ENCODE assay signal across 29 cellular contexts in the genomic region with DNA sequence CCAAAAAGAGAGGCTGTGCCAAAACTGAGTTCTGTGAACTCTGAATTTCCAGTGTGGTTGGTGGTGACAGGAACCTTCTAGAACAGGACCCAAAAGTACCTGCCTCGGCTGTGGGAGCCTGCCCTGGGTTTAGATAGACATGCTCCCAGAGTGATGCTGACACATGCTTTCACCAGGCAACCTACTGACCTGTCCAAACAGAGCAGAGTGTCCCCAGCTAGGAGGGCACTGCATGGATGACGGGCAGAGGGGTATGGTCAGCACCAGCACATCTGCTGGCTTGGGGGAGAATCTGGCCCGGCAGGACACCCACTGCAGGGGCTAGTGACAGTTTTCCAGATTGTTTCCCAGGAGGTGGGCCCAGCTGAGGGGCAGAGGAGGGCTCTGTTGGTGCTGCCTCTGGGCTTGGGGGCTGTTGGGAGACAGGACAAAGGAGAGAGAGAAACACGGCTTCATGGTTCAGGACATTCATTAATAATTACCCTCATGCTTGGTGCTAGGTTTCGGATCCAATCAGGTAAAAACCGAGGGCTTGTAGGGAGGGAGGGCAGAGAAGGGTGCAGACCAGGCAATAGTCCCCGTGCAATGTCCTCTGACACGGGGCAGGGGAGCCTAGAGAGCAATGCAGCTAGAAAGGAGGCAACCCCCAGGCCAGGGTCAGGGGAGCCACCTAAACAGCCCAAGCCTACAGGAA. TPM values are rescaled to one million over a fixed set of nuclear protein-coding genes. Genes with fewer than 3 reads are reported as not detected.
DNase-seq lines count a peak whose midpoint lies in the region; ATAC-seq and TF ChIP-seq lines count a peak whose summit lies in the region.
"Had no signal": no experiment of that assay in that cellular context is flagged by ENCODE, and none has a peak within 500 bp of the region (broad histone marks: within the 10 kb centered on the region; RNA-seq: fewer than 3 reads in every experiment).

No MANE protein-coding gene starts in this region.

- no peak for TF ChIP-seq POLR2A in sigmoid colon (IDR thresholded peaks at IDR 0.05)

- no peak overlapping the region for H3K14ac ChIP-seq in mesenchymal stem cell (ENCODE audit: low read length in 2 of 2)

- H3K4me3 Mint-ChIP-seq in activated CD4-positive, alpha-beta T cell treated with anti-CD3 and anti-CD28 coated beads, Interleukin-2, amount 10 ng/mL, durations not matched to agents 7 days and 5 days, result no peak overlapping the region
- peak overlapping the region; percentile 28 for H3K4me3 Mint-ChIP-seq in type B pancreatic cell

- POLR2A ChIA-PET in activated CD4-positive, alpha-beta T cell treated with anti-CD3 and anti-CD28 coated beads, Interleukin-2, amount 10 ng/mL, durations not matched to agents 7 days and 5 days (lab: Charles Lee), result no interaction called here

- no peak overlapping the region for H3K23ac ChIP-seq in mesenchymal stem cell (ENCODE audit: low read length in 2 of 2)

- no peaks in the 10 kb centered on the region for H3K9me3 Mint-ChIP-seq in activated CD4-positive, alpha-beta T cell treated with anti-CD3 and anti-CD28 coated beads, Interleukin-2, amount 10 ng/mL, durations not matched to agents 7 days and 5 days
- H3K9me3 Mint-ChIP-seq in type B pancreatic cell, result no peaks in the 10 kb centered on the region
- H3K9me3 Mint-ChIP-seq: CD8-positive, alpha-beta memory T cell had no signal

- no peak overlapping the region for H2AFZ ChIP-seq in mesenchymal stem cell (ENCODE audit: low read depth, low read length)

- no peak overlapping the region for H3K4me3 ChIP-seq in duodenal mucosa (ENCODE audit: low read depth in 1 of 2, low read length in 2 of 2)
- H3K4me3 ChIP-seq in mesenchymal stem cell (ENCODE audit: insufficient read depth in 1 of 2, low read depth in 1 of 2, low read length in 2 of 2), result no peak overlapping the region
- H3K4me3 ChIP-seq in right atrium auricular region, result no peak overlapping the region
- H3K4me3 ChIP-seq in sigmoid colon, result no peak overlapping the region
- H3K4me3 ChIP-seq: lung, mucosa of descending colon, psoas muscle, testis had no signal

- H3K27me3 ChIP-seq in duodenal mucosa (ENCODE audit: control insufficient read depth in 1 of 2, insufficient read depth in 2 of 2, low read length in 2 of 2) (no peaks in the 10 kb centered on the region), mesenchymal stem cell (ENCODE audit: control insufficient read depth in 1 of 2, insufficient read depth in 1 of 2, low read length in 2 of 2) (no peaks in the 10 kb centered on the region), right atrium auricular region (no peaks in the 10 kb centered on the region), sigmoid colon (no peaks in the 10 kb centered on the region)
- H3K27me3 ChIP-seq: brain microvascular endothelial cell, testis had no signal

- no peak overlapping the region for H3K4ac ChIP-seq in mesenchymal stem cell (ENCODE audit: low read depth in 1 of 2, low read length in 2 of 2)

- intact Hi-C loops in sigmoid colon (cut with DNase I), result no loop called here

- DNase-seq in activated CD4-positive, alpha-beta T cell treated with anti-CD3 and anti-CD28 coated beads, Interleukin-2, amount 10 ng/mL, durations not matched to agents 7 days and 5 days, result no peak
- DNase-seq in activated CD4-positive, alpha-beta T cell treated with anti-CD3 and anti-CD28 coated beads, Interleukin-2, amount 50 U/mL, for 1 hour, result no peak
- DNase-seq in mesenchymal stem cell (no peak), type B pancreatic cell (ENCODE audit: extremely low spot score, unreplicated experiment) (no peak), right atrium auricular region (ENCODE audit: low spot score) (no peak), sigmoid colon (no peak)
- DNase-seq: activated CD4-positive, alpha-beta T cell treated with anti-CD3 and anti-CD28 coated beads for 1 hour; activated CD8-positive, alpha-beta memory T cell treated with anti-CD3 and anti-CD28 coated beads for 24 hours; brain microvascular endothelial cell; CD8-positive, alpha-beta memory T cell; DMS153; effector CD4-positive, alpha-beta T cell; glutamatergic neuron; GOT3; islet precursor cell; mucosa of descending colon; NCI-H1105; NCI-H1930; NCI-H69; psoas muscle; SHP77 treated with DMSO at 0.1 percent for 48 hours; stimulated activated naive CD4-positive, alpha-beta T cell treated with Interleukin-2 at 50 U/mL for 16 hours; T1000; testis had no signal

- H3K9ac ChIP-seq in duodenal mucosa (ENCODE audit: low read depth in 1 of 2, low read length in 2 of 2), result peak overlapping the region in 1 of 2 donors; percentile 30
- H3K9ac ChIP-seq in mesenchymal stem cell (ENCODE audit: low read length), result no peak overlapping the region

- H2BK5ac ChIP-seq in mesenchymal stem cell (ENCODE audit: low read depth, low read length, poor library complexity, severe bottlenecking), result no peak overlapping the region

- H3K27me3 Mint-ChIP-seq in activated CD4-positive, alpha-beta T cell treated with anti-CD3 and anti-CD28 coated beads, Interleukin-2, amount 10 ng/mL, durations not matched to agents 7 days and 5 days, result no peaks in the 10 kb centered on the region
- peaks cover 3% of the 10 kb centered on the region for H3K27me3 Mint-ChIP-seq in type B pancreatic cell
- H3K27me3 Mint-ChIP-seq: CD8-positive, alpha-beta memory T cell had no signal

- peaks cover 38% of the 10 kb centered on the region for H3K4me1 Mint-ChIP-seq in activated CD4-positive, alpha-beta T cell treated with anti-CD3 and anti-CD28 coated beads, Interleukin-2, amount 10 ng/mL, durations not matched to agents 7 days and 5 days
- peaks cover 55% of the 10 kb centered on the region for H3K4me1 Mint-ChIP-seq in type B pancreatic cell (ENCODE audit: unreplicated experiment)

- no peak for ATAC-seq in HG02571 (IDR thresholded peaks at IDR 0.05; ENCODE audit: unreplicated experiment)
- ATAC-seq: Panc1, psoas muscle had no signal

- no peaks in the 10 kb centered on the region for H3K36me3 Mint-ChIP-seq in activated CD4-positive, alpha-beta T cell treated with anti-CD3 and anti-CD28 coated beads, Interleukin-2, amount 10 ng/mL, durations not matched to agents 7 days and 5 days (ENCODE audit: low read depth)
- peaks cover 4% of the 10 kb centered on the region for H3K36me3 Mint-ChIP-seq in type B pancreatic cell
- H3K36me3 Mint-ChIP-seq: CD8-positive, alpha-beta memory T cell had no signal

- peak overlapping the region; percentile 0 for H3K27ac ChIP-seq in duodenal mucosa (ENCODE audit: low read depth, low read length)
- H3K27ac ChIP-seq in mesenchymal stem cell (ENCODE audit: low read length, poor library complexity, severe bottlenecking), result no peak overlapping the region
- H3K27ac ChIP-seq in right atrium auricular region, result no peak overlapping the region
- H3K27ac ChIP-seq in sigmoid colon, result no peak overlapping the region
- H3K27ac ChIP-seq: brain microvascular endothelial cell, epithelial cell of prostate, psoas muscle, testis had no signal

- no peak overlapping the region for H2AK5ac ChIP-seq in mesenchymal stem cell (ENCODE audit: low read length, severe bottlenecking)

- 65% methylated on average over 7 of the region's 8 CpGs for WGBS in mesenchymal stem cell
- WGBS in sigmoid colon, 2 donors, result 58 to 76% methylated on average over 8 of the region's 8 CpGs

- peak overlapping the region; percentile 44 for H2BK15ac ChIP-seq in mesenchymal stem cell (ENCODE audit: low read depth, poor library complexity, severe bottlenecking)

- H2BK120ac ChIP-seq in mesenchymal stem cell (ENCODE audit: low read depth, low read length), result no peak overlapping the region

- H3K27ac Mint-ChIP-seq in activated CD4-positive, alpha-beta T cell treated with anti-CD3 and anti-CD28 coated beads, Interleukin-2, amount 10 ng/mL, durations not matched to agents 7 days and 5 days, result peak overlapping the region; percentile 54
- H3K27ac Mint-ChIP-seq in type B pancreatic cell, result peak overlapping the region; percentile 48

- peaks cover 68 to 73% of the 10 kb centered on the region in 2 donors for H3K4me1 ChIP-seq in duodenal mucosa (ENCODE audit: control insufficient read depth in 1 of 2, insufficient read depth in 2 of 2, low read length in 2 of 2)
- peaks cover 10% of the 10 kb centered on the region for H3K4me1 ChIP-seq in mesenchymal stem cell (ENCODE audit: control insufficient read depth, insufficient read depth, low read depth, low read length)
- peaks cover 0 to 11% of the 10 kb centered on the region in 2 donors for H3K4me1 ChIP-seq in right atrium auricular region
- no peaks in the 10 kb centered on the region for H3K4me1 ChIP-seq in sigmoid colon
- H3K4me1 ChIP-seq: psoas muscle, testis had no signal

- H2BK12ac ChIP-seq in mesenchymal stem cell (ENCODE audit: low read length in 2 of 2), result no peak overlapping the region

- H4K91ac ChIP-seq in mesenchymal stem cell (ENCODE audit: low read length), result no peak overlapping the region

- H3K18ac ChIP-seq in mesenchymal stem cell (ENCODE audit: low read depth in 1 of 2, low read length in 2 of 2), result no peak overlapping the region

- H3K9me3 ChIP-seq in duodenal mucosa (ENCODE audit: control insufficient read depth in 1 of 2, low read length in 2 of 2) (no peaks in the 10 kb centered on the region), mesenchymal stem cell (ENCODE audit: control insufficient read depth, low read length) (no peaks in the 10 kb centered on the region), right atrium auricular region (no peaks in the 10 kb centered on the region), sigmoid colon (no peaks in the 10 kb centered on the region)
- H3K9me3 ChIP-seq: mucosa of descending colon, psoas muscle, testis had no signal

- H4K8ac ChIP-seq in mesenchymal stem cell (ENCODE audit: low read length), result no peak overlapping the region

- TF ChIP-seq EP300 in sigmoid colon (IDR thresholded peaks at IDR 0.05), result no peak

- no peaks in the 10 kb centered on the region for H3K79me1 ChIP-seq in mesenchymal stem cell (replicated peaks; ENCODE audit: low read length, poor library complexity, severe bottlenecking)

- CTCF ChIA-PET in activated CD4-positive, alpha-beta T cell treated with anti-CD3 and anti-CD28 coated beads, Interleukin-2, amount 10 ng/mL, durations not matched to agents 7 days and 5 days (lab: Charles Lee), result interaction anchor here (1.5 to 3.1 kb wide), 3 partner anchors 8 to 15 kb away, joined by 5 to 9 read pairs (median 6); partner anchors contain the start of gene KCNK5

- no peak for TF ChIP-seq CTCF in type B pancreatic cell (conservative IDR thresholded peaks at IDR 0.05)
- no peak for TF ChIP-seq CTCF in right atrium auricular region (IDR thresholded peaks at IDR 0.05)
- TF ChIP-seq CTCF in sigmoid colon (IDR thresholded peaks at IDR 0.05), result no peak

- H3K4me2 ChIP-seq in mesenchymal stem cell (ENCODE audit: low read length, poor library complexity, severe bottlenecking), result no peak overlapping the region

- H3K36me3 ChIP-seq in duodenal mucosa (ENCODE audit: control insufficient read depth in 1 of 2, insufficient read depth in 2 of 2, low read length in 2 of 2) (peaks cover 2 to 14% of the 10 kb centered on the region in 2 donors), mesenchymal stem cell (ENCODE audit: control insufficient read depth in 1 of 2, insufficient read depth in 2 of 2, low read depth in 1 of 2, low read length in 2 of 2) (no peaks in the 10 kb centered on the region), right atrium auricular region (no peaks in the 10 kb centered on the region), sigmoid colon (no peaks in the 10 kb centered on the region)
- H3K36me3 ChIP-seq: brain microvascular endothelial cell had no signal

RNA-seq across cellular contexts. Expression of gene KCNK5, which starts 15.0 kb away (rescaled TPM):
- 1 to 10 TPM; 4.2 to 4.8 TPM for total RNA-seq in activated CD4-positive, alpha-beta T cell treated with anti-CD3 and anti-CD28 coated beads, Interleukin-2, amount 10 ng/mL, durations not matched to agents 7 days and 5 days
- not detected for polyA plus RNA-seq in mesenchymal stem cell (2013, experiment 1 of 2)
- polyA plus RNA-seq in mesenchymal stem cell (2013, experiment 2 of 2), result not detected
- 7.6 and 10.1 TPM in 2 replicates for total RNA-seq in type B pancreatic cell (ENCODE audit: low replicate concordance)
- total RNA-seq in right atrium auricular region, result 1 to 10 TPM; 1.1 to 2.0 TPM
- total RNA-seq in sigmoid colon, result 1 to 10 TPM; 3.0 to 7.5 (median 4.9) TPM
- 10 to 100 TPM in 1 of 3 donors, 1 to 10 TPM in 2; 8.4 to 26.9 (median 8.6) TPM for polyA plus RNA-seq in sigmoid colon
